In the genomic region with DNA sequence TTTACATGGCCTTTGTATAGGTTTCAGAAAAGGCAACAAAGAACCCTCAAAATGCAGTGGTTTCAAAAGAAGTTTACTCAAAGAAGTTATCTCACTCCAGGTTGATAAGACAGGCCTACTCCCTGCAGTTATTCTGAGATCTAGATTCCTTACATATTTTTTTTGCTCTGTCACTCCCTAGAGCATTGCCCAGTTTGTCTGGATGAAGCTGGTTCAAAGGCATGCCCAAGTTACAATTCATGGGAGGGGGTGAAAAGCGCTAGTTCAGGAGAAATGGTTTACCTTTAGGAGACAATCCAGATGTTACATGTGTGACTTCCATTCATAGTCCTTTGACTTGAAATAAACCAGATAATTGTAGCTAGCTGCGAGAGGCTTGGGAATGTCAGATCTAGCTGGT, we compare ENCODE assay signal across 15 cellular contexts.
"Had no signal": no experiment of that assay in that cellular context is flagged by ENCODE, and none has a peak within 500 bp of the region (broad histone marks: within the 10 kb centered on the region; RNA-seq: fewer than 3 reads in every experiment).

No MANE protein-coding gene starts in this region.

- H3K9me3 ChIP-seq: right lobe of liver had no signal

- ATAC-seq: activated naive CD4-positive, alpha-beta T cell treated with anti-CD3 and anti-CD28 coated beads, Interleukin-2, amount 50 U/mL, for 72 hours; activated T-cell treated with anti-CD3 and anti-CD28 coated beads, Interleukin-2, amount 50 U/mL, for 4 hours; esophagus mucosa; naive thymus-derived CD4-positive, alpha-beta T cell; right lobe of liver had no signal

- H3K4me3 Mint-ChIP-seq: activated CD4-positive, alpha-beta memory T cell treated with anti-CD3 and anti-CD28 coated beads for 36 hours; activated T-cell treated with anti-CD3 and anti-CD28 coated beads, Interleukin-2, amount 50 U/mL, for 4 hours; naive thymus-derived CD4-positive, alpha-beta T cell; type B pancreatic cell had no signal

- H3K36me3 ChIP-seq: right lobe of liver had no signal

- H3K27ac ChIP-seq: dorsolateral prefrontal cortex, right lobe of liver had no signal

- H3K27me3 ChIP-seq: right lobe of liver had no signal

- DNase-seq: activated CD4-positive, alpha-beta memory T cell treated with anti-CD3 and anti-CD28 coated beads for 36 hours; activated CD4-positive, alpha-beta T cell treated with anti-CD3 and anti-CD28 coated beads for 1 hour; activated effector memory CD4-positive, alpha-beta T cell treated with anti-CD3 and anti-CD28 coated beads, Interleukin-2, amount 50 U/mL, for 16 hours; activated T-cell treated with anti-CD3 and anti-CD28 coated beads, Interleukin-2, amount 50 U/mL, for 4 hours; amygdala; dorsolateral prefrontal cortex; foreskin fibroblast; naive thymus-derived CD4-positive, alpha-beta T cell; right lobe of liver; stimulated activated CD4-positive, alpha-beta T cell treated with anti-CD3 and anti-CD28 coated beads, Interleukin-12 subunit alpha, Interleukin-12 subunit beta, amount 100 ng/mL, for 4 hours; stimulated activated naive CD4-positive, alpha-beta T cell treated with Interleukin-2 at 50 U/mL for 16 hours had no signal

- H3K4me1 ChIP-seq: right lobe of liver had no signal

- H3K27ac Mint-ChIP-seq: activated CD4-positive, alpha-beta memory T cell treated with anti-CD3 and anti-CD28 coated beads for 36 hours; activated naive CD4-positive, alpha-beta T cell treated with anti-CD3 and anti-CD28 coated beads, Interleukin-2, amount 50 U/mL, for 72 hours; naive thymus-derived CD4-positive, alpha-beta T cell; progenitor cell of endocrine pancreas; type B pancreatic cell had no signal

- H3K4me1 Mint-ChIP-seq: naive thymus-derived CD4-positive, alpha-beta T cell had no signal

- H3K9me3 Mint-ChIP-seq: activated CD4-positive, alpha-beta memory T cell treated with anti-CD3 and anti-CD28 coated beads for 36 hours; activated naive CD4-positive, alpha-beta T cell treated with anti-CD3 and anti-CD28 coated beads, Interleukin-2, amount 50 U/mL, for 72 hours; activated T-cell treated with anti-CD3 and anti-CD28 coated beads, Interleukin-2, amount 50 U/mL, for 4 hours had no signal

- H3K4me3 ChIP-seq: dorsolateral prefrontal cortex, right lobe of liver had no signal

- H3K36me3 Mint-ChIP-seq: activated CD4-positive, alpha-beta memory T cell treated with anti-CD3 and anti-CD28 coated beads for 36 hours; activated naive CD4-positive, alpha-beta T cell treated with anti-CD3 and anti-CD28 coated beads, Interleukin-2, amount 50 U/mL, for 72 hours; naive thymus-derived CD4-positive, alpha-beta T cell; type B pancreatic cell had no signal
